In the genomic region with DNA sequence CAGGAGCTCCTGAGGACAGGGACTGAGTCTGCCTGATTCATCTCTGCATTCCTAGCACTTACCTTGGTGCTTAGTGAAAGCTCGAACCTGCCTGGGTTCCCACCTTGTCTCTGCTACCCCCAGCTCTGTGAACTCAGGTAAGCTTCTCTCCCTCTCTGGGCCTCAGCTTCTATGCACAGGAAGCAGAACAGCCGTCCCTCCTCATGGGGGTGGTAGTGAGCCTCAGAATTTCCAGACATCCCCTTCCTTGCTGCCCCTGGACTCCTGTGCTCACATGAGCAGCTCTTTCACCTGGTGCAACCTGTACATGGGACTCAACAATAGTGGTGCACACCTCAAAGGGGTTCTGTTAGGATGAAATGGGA, we compare ENCODE assay signal across 13 cellular contexts. TPM values are rescaled to one million over a fixed set of nuclear protein-coding genes. Genes with fewer than 3 reads are reported as not detected.
A peak's percentile ranks its signal among the peaks of the same experiment; 100 is the strongest.
DNase-seq lines count a peak whose midpoint lies in the region; ATAC-seq and TF ChIP-seq lines count a peak whose summit lies in the region.
"Had no signal": no experiment of that assay in that cellular context is flagged by ENCODE, and none has a peak within 500 bp of the region (broad histone marks: within the 10 kb centered on the region; RNA-seq: fewer than 3 reads in every experiment).

No MANE protein-coding gene starts in this region.

- H2AFZ ChIP-seq in PC-9 = no peak overlapping the region

- H3K36me3 ChIP-seq in PC-9 (ENCODE audit: low read depth) (no peaks in the 10 kb centered on the region), heart left ventricle (no peaks in the 10 kb centered on the region)
- H3K36me3 ChIP-seq: adrenal gland had no signal

- H3K9me3 ChIP-seq in PC-9 (ENCODE audit: insufficient read depth, low read depth) (no peaks in the 10 kb centered on the region), heart left ventricle (peaks cover 0 to 11% (median 0%) of the 10 kb centered on the region in 12 donors)
- H3K9me3 ChIP-seq: adrenal gland had no signal

- H3K4me3 ChIP-seq in PC-9 (no peak overlapping the region), heart left ventricle (no peak overlapping the region), retinal pigment epithelial cell (ENCODE audit: low read length) (no peak overlapping the region)
- H3K4me3 ChIP-seq: adrenal gland had no signal

- H3K36me3 Mint-ChIP-seq in activated T-helper 2 cell treated with anti-CD3 and anti-CD28 coated beads, Interferon-gamma antibody, Interleukin-2, Interleukin-4, amounts not matched to agents 10 μg/mL and 5 μg/mL and 100 μg/mL, durations not matched to agents 14 hours and 24 hours and 36 hours (ENCODE audit: low read depth) = no peaks in the 10 kb centered on the region

- no peak overlapping the region for H3K4me2 ChIP-seq in PC-9

- H3K27ac ChIP-seq in PC-9 (no peak overlapping the region), heart left ventricle (peak overlapping the region; percentile 42 to 94 (median 82))

- CTCF ChIA-PET in PC-9 (lab: Charles Lee) = no interaction called here

- H3K4me3 Mint-ChIP-seq in activated T-helper 2 cell treated with anti-CD3 and anti-CD28 coated beads, Interferon-gamma antibody, Interleukin-2, Interleukin-4, amounts not matched to agents 10 μg/mL and 5 μg/mL and 100 μg/mL, durations not matched to agents 14 hours and 24 hours and 36 hours (ENCODE audit: low read depth) = no peak overlapping the region

- ATAC-seq in heart left ventricle = peak; percentile 7 to 51 (median 25)
- no peak for ATAC-seq in GM21528 (IDR thresholded peaks at IDR 0.05; ENCODE audit: low FRiP score, unreplicated experiment)
- ATAC-seq: Panc1 had no signal

- H3K27ac Mint-ChIP-seq in activated T-helper 2 cell treated with anti-CD3 and anti-CD28 coated beads, Interferon-gamma antibody, Interleukin-2, Interleukin-4, amounts not matched to agents 10 μg/mL and 5 μg/mL and 100 μg/mL, durations not matched to agents 14 hours and 24 hours and 36 hours = no peak overlapping the region

- 44 to 55% (median 47%) methylated on average over 2 of the region's 2 CpGs for WGBS in heart left ventricle, 4 donors

- TF ChIP-seq CTCF in GM10266 (IDR thresholded peaks at IDR 0.05; ENCODE audit: control insufficient read depth, insufficient read depth, low read depth, missing control alignments) = peak; percentile 25
- peak; percentile 32; the same call in 1 of the 2 replicates for TF ChIP-seq CTCF in PC-9 (conservative IDR thresholded peaks at IDR 0.05)
- TF ChIP-seq CTCF in heart left ventricle (IDR thresholded peaks at IDR 0.05) = peak in 6 of 12 donors; percentile 11 to 42 (median 24)
- peak; percentile 30 for TF ChIP-seq CTCF in retinal pigment epithelial cell (conservative IDR thresholded peaks at IDR 0.05; ENCODE audit: low read depth, low read length)

- H3K27me3 ChIP-seq in PC-9 (ENCODE audit: insufficient read depth, low read depth) (no peaks in the 10 kb centered on the region), heart left ventricle (no peaks in the 10 kb centered on the region)
- H3K27me3 ChIP-seq: adrenal gland had no signal

- no TSS peak for BruUV-seq in PC-9 (replicated peaks; lab: Mats Ljungman, UMichigan)

- H3K79me2 ChIP-seq in PC-9 (ENCODE audit: low read depth) = no peaks in the 10 kb centered on the region

- no peaks in the 10 kb centered on the region for H3F3A ChIP-seq in PC-9 (ENCODE audit: insufficient read depth, low read depth)

- H4K20me1 ChIP-seq in PC-9 (ENCODE audit: insufficient read depth) = no peaks in the 10 kb centered on the region

- no peaks in the 10 kb centered on the region for H3K9me2 ChIP-seq in PC-9 (ENCODE audit: insufficient read depth)

- no peak for TF ChIP-seq POLR2A in heart left ventricle (IDR thresholded peaks at IDR 0.05)

- no peaks in the 10 kb centered on the region for H3K4me1 Mint-ChIP-seq in activated T-helper 2 cell treated with anti-CD3 and anti-CD28 coated beads, Interferon-gamma antibody, Interleukin-2, Interleukin-4, amounts not matched to agents 10 μg/mL and 5 μg/mL and 100 μg/mL, durations not matched to agents 14 hours and 24 hours and 36 hours (ENCODE audit: low read depth)

- H3K4me1 ChIP-seq in PC-9 (replicated peaks; ENCODE audit: insufficient read depth) (peaks cover 15% of the 10 kb centered on the region), heart left ventricle (peaks cover 6 to 42% (median 18%) of the 10 kb centered on the region in 12 donors)

- intact Hi-C loops in PC-9 (cut with micrococcal nuclease; ENCODE audit: unreplicated experiment) = no loop called here
- intact Hi-C loops in heart left ventricle (cut with DNase I) = loop anchor here in 3 of 10 donors (2.0 to 10.0 kb wide), 3 partner anchors 64 to 84 kb away; no protein-coding TSS in a partner anchor
- intact Hi-C loops in activated T-helper 2 cell treated with anti-CD3 and anti-CD28 coated beads, Interferon-gamma antibody, Interleukin-2, Interleukin-4, amounts not matched to agents 10 μg/mL and 5 μg/mL and 100 μg/mL, durations not matched to agents 14 hours and 24 hours and 36 hours (cut with micrococcal nuclease) = no loop called here

- H3K27me3 Mint-ChIP-seq in activated T-helper 2 cell treated with anti-CD3 and anti-CD28 coated beads, Interferon-gamma antibody, Interleukin-2, Interleukin-4, amounts not matched to agents 10 μg/mL and 5 μg/mL and 100 μg/mL, durations not matched to agents 14 hours and 24 hours and 36 hours (ENCODE audit: low read depth) = no peaks in the 10 kb centered on the region

- no peaks in the 10 kb centered on the region for H3K9me3 Mint-ChIP-seq in activated T-helper 2 cell treated with anti-CD3 and anti-CD28 coated beads, Interferon-gamma antibody, Interleukin-2, Interleukin-4, amounts not matched to agents 10 μg/mL and 5 μg/mL and 100 μg/mL, durations not matched to agents 14 hours and 24 hours and 36 hours

- POLR2A ChIA-PET in PC-9 (lab: Charles Lee; ENCODE audit: unreplicated experiment) = no interaction called here

- DNase-seq in GM10266 (ENCODE audit: extremely low spot score) (no peak), PC-9 (no peak), heart left ventricle (peak in 1 of 5 donors; percentile 9), retinal pigment epithelial cell (ENCODE audit: low read depth) (no peak), NCI-H1417 (lab: John Stamatoyannopoulos, UW) (no peak), NCI-H82 (lab: John Stamatoyannopoulos, UW) (no peak)
- DNase-seq in activated T-helper 2 cell treated with anti-CD3 and anti-CD28 coated beads, Interferon-gamma antibody, Interleukin-2, Interleukin-4, amounts not matched to agents 10 μg/mL and 5 μg/mL and 100 μg/mL, durations not matched to agents 14 hours and 24 hours and 36 hours (ENCODE audit: low spot score) = no peak
- DNase-seq: activated CD4-positive, CD25-positive, alpha-beta regulatory T cell; stimulated activated CD4-positive, alpha-beta T cell treated with anti-CD3 and anti-CD28 coated beads, Interleukin-1b, Interleukin-23, amount 100 ng/mL, for 48 hours; trophoblast cell had no signal

RNA-seq across cellular contexts. Expression of gene HTRA3, which starts 50.8 kb away (rescaled TPM):
- 14.1 and 22.8 TPM in 2 replicates for total RNA-seq in PC-9 (2021)
- 10 to 100 TPM; 26.8 to 84.6 (median 55.0) TPM for total RNA-seq in heart left ventricle
- polyA plus RNA-seq in heart left ventricle = 10 to 100 TPM; 28.9 to 50.1 TPM
- 0.23 TPM in 1 of 2 replicates, not detected in the other for total RNA-seq in activated T-helper 2 cell treated with anti-CD3 and anti-CD28 coated beads, Interferon-gamma antibody, Interleukin-2, Interleukin-4, amounts not matched to agents 10 μg/mL and 5 μg/mL and 100 μg/mL, durations not matched to agents 14 hours and 24 hours and 36 hours

Comparison
In these comparisons a context has a peak if more than half of its experiments do, and no peak if none do; other contexts are left out.
1. RNA of gene HTRA3, which starts 50.8 kb away (total RNA-seq): 26.8 to 84.6 TPM in heart left ventricle and 14.1 to 22.8 TPM in PC-9; 0.23 TPM in activated T-helper 2 cell treated with anti-CD3 and anti-CD28 coated beads, Interferon-gamma antibody, Interleukin-2, Interleukin-4, amounts not matched to agents 10 μg/mL and 5 μg/mL and 100 μg/mL, durations not matched to agents 14 hours and 24 hours and 36 hours; every median in the first group is over 10 times any median in the second.